1 cellular context compared by ENCODE assay signal in the genomic region with DNA sequence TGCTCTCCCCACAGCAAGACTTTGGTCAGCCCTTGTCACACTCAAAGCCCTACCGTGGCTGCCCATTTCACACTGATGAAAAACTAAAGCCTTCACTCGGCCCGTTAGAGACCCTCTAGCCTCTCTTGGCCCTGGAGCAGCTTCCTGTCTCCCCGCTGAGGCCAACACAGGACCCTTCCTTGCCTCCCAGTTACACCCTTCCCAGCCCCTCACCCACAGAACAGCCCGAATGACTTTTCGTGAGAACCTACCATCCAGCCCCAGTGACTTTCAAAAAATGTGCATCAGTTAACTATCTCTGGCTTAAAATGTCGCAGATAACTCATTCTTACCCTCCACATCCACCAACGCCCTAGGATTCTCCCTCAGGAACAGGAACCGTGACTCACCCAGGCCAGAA.
TF ChIP-seq lines count a peak whose summit lies in the region.

No MANE protein-coding gene starts in this region.

TF ChIP-seq in A549, 52 proteins besides CTCF, POLR2A, EP300 and RAD21 (continued from another document):
- TF ChIP-seq HOXB13 (CRISPR knock-in tag; IDR thresholded peaks at IDR 0.05; ENCODE audit: low read depth) (no peak), SREBF2 (IDR thresholded peaks at IDR 0.05) (no peak), CHD4 (IDR thresholded peaks at IDR 0.05; ENCODE audit: borderline replicate concordance) (no peak), CHD2 (IDR thresholded peaks at IDR 0.05; ENCODE audit: low read length, partially characterized antibody) (no peak), EHMT2 (IDR thresholded peaks at IDR 0.05; ENCODE audit: low read depth) (no peak), BCL3 (IDR thresholded peaks at IDR 0.05) (no peak), SMC3 (IDR thresholded peaks at IDR 0.05) (no peak), TFCP2L1 (CRISPR knock-in tag; IDR thresholded peaks at IDR 0.05) (no peak), FOSB (CRISPR knock-in tag; IDR thresholded peaks at IDR 0.05) (no peak), RFX5 (IDR thresholded peaks at IDR 0.05) (no peak), KDM5A (IDR thresholded peaks at IDR 0.05) (no peak)
- TF ChIP-seq, protein P1, sequence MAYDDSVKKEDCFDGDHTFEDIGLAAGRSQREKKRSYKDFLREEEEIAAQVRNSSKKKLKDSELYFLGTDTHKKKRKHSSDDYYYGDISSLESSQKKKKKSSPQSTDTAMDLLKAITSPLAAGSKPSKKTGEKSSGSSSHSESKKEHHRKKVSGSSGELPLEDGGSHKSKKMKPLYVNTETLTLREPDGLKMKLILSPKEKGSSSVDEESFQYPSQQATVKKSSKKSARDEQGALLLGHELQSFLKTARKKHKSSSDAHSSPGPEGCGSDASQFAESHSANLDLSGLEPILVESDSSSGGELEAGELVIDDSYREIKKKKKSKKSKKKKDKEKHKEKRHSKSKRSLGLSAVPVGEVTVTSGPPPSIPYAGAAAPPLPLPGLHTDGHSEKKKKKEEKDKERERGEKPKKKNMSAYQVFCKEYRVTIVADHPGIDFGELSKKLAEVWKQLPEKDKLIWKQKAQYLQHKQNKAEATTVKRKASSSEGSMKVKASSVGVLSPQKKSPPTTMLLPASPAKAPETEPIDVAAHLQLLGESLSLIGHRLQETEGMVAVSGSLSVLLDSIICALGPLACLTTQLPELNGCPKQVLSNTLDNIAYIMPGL (CRISPR knock-in tag; IDR thresholded peaks at IDR 0.05; ENCODE audit: borderline replicate concordance), result no peak
- TF ChIP-seq, protein P2, sequence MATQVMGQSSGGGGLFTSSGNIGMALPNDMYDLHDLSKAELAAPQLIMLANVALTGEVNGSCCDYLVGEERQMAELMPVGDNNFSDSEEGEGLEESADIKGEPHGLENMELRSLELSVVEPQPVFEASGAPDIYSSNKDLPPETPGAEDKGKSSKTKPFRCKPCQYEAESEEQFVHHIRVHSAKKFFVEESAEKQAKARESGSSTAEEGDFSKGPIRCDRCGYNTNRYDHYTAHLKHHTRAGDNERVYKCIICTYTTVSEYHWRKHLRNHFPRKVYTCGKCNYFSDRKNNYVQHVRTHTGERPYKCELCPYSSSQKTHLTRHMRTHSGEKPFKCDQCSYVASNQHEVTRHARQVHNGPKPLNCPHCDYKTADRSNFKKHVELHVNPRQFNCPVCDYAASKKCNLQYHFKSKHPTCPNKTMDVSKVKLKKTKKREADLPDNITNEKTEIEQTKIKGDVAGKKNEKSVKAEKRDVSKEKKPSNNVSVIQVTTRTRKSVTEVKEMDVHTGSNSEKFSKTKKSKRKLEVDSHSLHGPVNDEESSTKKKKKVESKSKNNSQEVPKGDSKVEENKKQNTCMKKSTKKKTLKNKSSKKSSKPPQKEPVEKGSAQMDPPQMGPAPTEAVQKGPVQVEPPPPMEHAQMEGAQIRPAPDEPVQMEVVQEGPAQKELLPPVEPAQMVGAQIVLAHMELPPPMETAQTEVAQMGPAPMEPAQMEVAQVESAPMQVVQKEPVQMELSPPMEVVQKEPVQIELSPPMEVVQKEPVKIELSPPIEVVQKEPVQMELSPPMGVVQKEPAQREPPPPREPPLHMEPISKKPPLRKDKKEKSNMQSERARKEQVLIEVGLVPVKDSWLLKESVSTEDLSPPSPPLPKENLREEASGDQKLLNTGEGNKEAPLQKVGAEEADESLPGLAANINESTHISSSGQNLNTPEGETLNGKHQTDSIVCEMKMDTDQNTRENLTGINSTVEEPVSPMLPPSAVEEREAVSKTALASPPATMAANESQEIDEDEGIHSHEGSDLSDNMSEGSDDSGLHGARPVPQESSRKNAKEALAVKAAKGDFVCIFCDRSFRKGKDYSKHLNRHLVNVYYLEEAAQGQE (IDR thresholded peaks at IDR 0.05), result no peak
TF ChIP-seq in A549: peak in this region for 0.
